Comparison of ENCODE assay signal across 33 cellular contexts in the genomic region with DNA sequence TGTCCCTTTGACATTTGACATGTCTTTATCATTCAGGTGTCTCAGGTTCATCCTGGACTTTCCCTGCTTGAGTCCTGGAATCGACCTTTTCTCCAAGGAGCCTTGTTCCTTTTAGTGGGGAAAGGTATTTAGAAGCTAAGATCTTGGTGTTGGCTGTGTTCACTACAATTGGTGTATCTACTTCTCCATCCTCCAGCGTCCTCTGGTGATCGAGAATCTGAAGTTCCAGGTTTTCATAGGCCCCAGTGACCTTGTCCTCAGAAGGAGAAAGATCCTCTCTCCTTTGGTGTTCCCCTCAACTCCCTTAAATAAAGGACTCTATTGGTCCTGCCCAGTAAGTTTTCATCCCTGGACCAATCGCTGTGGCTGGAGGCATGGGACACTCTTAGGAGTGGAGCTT. TPM values are rescaled to one million over a fixed set of nuclear protein-coding genes. Genes with fewer than 3 reads are reported as not detected.
"Had no signal": no experiment of that assay in that cellular context is flagged by ENCODE, and none has a peak within 500 bp of the region (broad histone marks: within the 10 kb centered on the region; RNA-seq: fewer than 3 reads in every experiment).

No MANE protein-coding gene starts in this region.

- H3K27ac ChIP-seq: ascending aorta, cardiac muscle cell, esophagus squamous epithelium, left lung, lower lobe of right lung, parathyroid adenoma, tibial nerve had no signal

- DNase-seq: activated CD4-positive, alpha-beta memory T cell treated with anti-CD3 and anti-CD28 coated beads, Interleukin-2, amount 10 ng/mL, durations not matched to agents 7 days and 5 days; activated CD4-positive, alpha-beta T cell treated with anti-CD3 and anti-CD28 coated beads for 1 hour; activated CD4-positive, alpha-beta T cell treated with anti-CD3 and anti-CD28 coated beads, Interleukin-2, amount 10 ng/mL, durations not matched to agents 7 days and 5 days; activated CD8-positive, alpha-beta memory T cell treated with anti-CD3 and anti-CD28 coated beads, Interleukin-2, amount 50 U/mL, for 48 hours; activated gamma-delta T cell; activated naive CD4-positive, alpha-beta T cell treated with anti-CD3 and anti-CD28 coated beads, Interleukin-2, amount 10 ng/mL, durations not matched to agents 7 days and 5 days; activated naive CD8-positive, alpha-beta T cell treated with anti-CD3 and anti-CD28 coated beads, Interleukin-2, amount 10 ng/mL, durations not matched to agents 7 days and 5 days; activated T-cell treated with anti-CD3 and anti-CD28 coated beads, Interleukin-2, amount 50 U/mL, for 24 hours; esophagus squamous epithelium; foreskin melanocyte; left lung; lower lobe of right lung; mesenchymal stem cell; naive thymus-derived CD8-positive, alpha-beta T cell; nucleus accumbens; right cardiac atrium; stimulated activated CD4-positive, alpha-beta T cell treated with anti-CD3 and anti-CD28 coated beads, Interleukin-2, amount 100 ng/mL, for 48 hours; stimulated activated naive CD4-positive, alpha-beta T cell treated with Interleukin-2 at 50 U/mL for 16 hours had no signal

- H3K36me3 Mint-ChIP-seq: activated naive CD4-positive, alpha-beta T cell treated with anti-CD3 and anti-CD28 coated beads, Interleukin-2, amount 10 ng/mL, durations not matched to agents 7 days and 5 days; activated naive CD8-positive, alpha-beta T cell treated with anti-CD3 and anti-CD28 coated beads, Interleukin-2, amount 10 ng/mL, durations not matched to agents 7 days and 5 days; naive thymus-derived CD8-positive, alpha-beta T cell; WTC11 had no signal

- FAIRE-seq: islet of Langerhans had no signal

- H3K36me3 ChIP-seq: cardiac muscle cell, esophagus squamous epithelium, left lung, lower lobe of right lung had no signal

- H3K9ac ChIP-seq: parathyroid adenoma had no signal

- H3K4me3 Mint-ChIP-seq: activated CD4-positive, alpha-beta memory T cell treated with anti-CD3 and anti-CD28 coated beads, Interleukin-2, amount 10 ng/mL, durations not matched to agents 7 days and 5 days; activated CD4-positive, alpha-beta T cell treated with anti-CD3 and anti-CD28 coated beads, Interleukin-2, amount 10 ng/mL, durations not matched to agents 7 days and 5 days; activated naive CD4-positive, alpha-beta T cell treated with anti-CD3 and anti-CD28 coated beads, Interleukin-2, amount 10 ng/mL, durations not matched to agents 7 days and 5 days; activated naive CD8-positive, alpha-beta T cell treated with anti-CD3 and anti-CD28 coated beads, Interleukin-2, amount 10 ng/mL, durations not matched to agents 7 days and 5 days; activated T-cell treated with anti-CD3 and anti-CD28 coated beads, Interleukin-2, amount 50 U/mL, for 24 hours; brain; dendritic cell treated with granulocyte-macrophage colony-stimulating factor and Interleukin-4, amounts not matched to agents 40 ng/mL and 50 ng/mL, for 4 days; naive thymus-derived CD8-positive, alpha-beta T cell; neural crest cell; T-helper 2 cell treated with Interferon-gamma antibody and Interleukin-4, amounts not matched to agents 5 μg/mL and 100 μg/mL, for 36 hours; WTC11 had no signal

- H3K9me3 ChIP-seq: ascending aorta had no signal

- H3K4me1 Mint-ChIP-seq: activated CD4-positive, alpha-beta memory T cell treated with anti-CD3 and anti-CD28 coated beads, Interleukin-2, amount 10 ng/mL, durations not matched to agents 7 days and 5 days; activated CD4-positive, alpha-beta T cell treated with anti-CD3 and anti-CD28 coated beads, Interleukin-2, amount 10 ng/mL, durations not matched to agents 7 days and 5 days; activated naive CD4-positive, alpha-beta T cell treated with anti-CD3 and anti-CD28 coated beads, Interleukin-2, amount 10 ng/mL, durations not matched to agents 7 days and 5 days; activated naive CD8-positive, alpha-beta T cell treated with anti-CD3 and anti-CD28 coated beads, Interleukin-2, amount 10 ng/mL, durations not matched to agents 7 days and 5 days; brain; naive thymus-derived CD8-positive, alpha-beta T cell; neural crest cell; WTC11 had no signal

- H3K9me3 Mint-ChIP-seq: activated CD4-positive, alpha-beta memory T cell treated with anti-CD3 and anti-CD28 coated beads, Interleukin-2, amount 10 ng/mL, durations not matched to agents 7 days and 5 days; activated naive CD4-positive, alpha-beta T cell treated with anti-CD3 and anti-CD28 coated beads, Interleukin-2, amount 10 ng/mL, durations not matched to agents 7 days and 5 days; activated naive CD8-positive, alpha-beta T cell treated with anti-CD3 and anti-CD28 coated beads, Interleukin-2, amount 10 ng/mL, durations not matched to agents 7 days and 5 days had no signal

- H3K27me3 ChIP-seq: ascending aorta, cardiac muscle cell, esophagus squamous epithelium, left lung, tibial nerve had no signal

- H3K27me3 Mint-ChIP-seq: activated CD4-positive, alpha-beta T cell treated with anti-CD3 and anti-CD28 coated beads, Interleukin-2, amount 10 ng/mL, durations not matched to agents 7 days and 5 days; dendritic cell treated with granulocyte-macrophage colony-stimulating factor and Interleukin-4, amounts not matched to agents 40 ng/mL and 50 ng/mL, for 4 days had no signal

- H3K27ac Mint-ChIP-seq: activated CD4-positive, alpha-beta memory T cell treated with anti-CD3 and anti-CD28 coated beads, Interleukin-2, amount 10 ng/mL, durations not matched to agents 7 days and 5 days; activated CD4-positive, alpha-beta T cell treated with anti-CD3 and anti-CD28 coated beads, Interleukin-2, amount 10 ng/mL, durations not matched to agents 7 days and 5 days; activated naive CD4-positive, alpha-beta T cell treated with anti-CD3 and anti-CD28 coated beads, Interleukin-2, amount 10 ng/mL, durations not matched to agents 7 days and 5 days; activated T-cell treated with anti-CD3 and anti-CD28 coated beads, Interleukin-2, amount 50 U/mL, for 24 hours; brain; dendritic cell treated with granulocyte-macrophage colony-stimulating factor and Interleukin-4, amounts not matched to agents 40 ng/mL and 50 ng/mL, for 4 days; naive thymus-derived CD8-positive, alpha-beta T cell; T-helper 2 cell treated with Interferon-gamma antibody and Interleukin-4, amounts not matched to agents 5 μg/mL and 100 μg/mL, for 36 hours; WTC11 had no signal

- H2AFZ ChIP-seq: parathyroid adenoma had no signal

- H3K4me3 ChIP-seq: ascending aorta, cardiac muscle cell, esophagus squamous epithelium, left lung, lower lobe of right lung, tibial nerve had no signal

- ATAC-seq: left lung; naive thymus-derived CD8-positive, alpha-beta T cell; right cardiac atrium; WTC11 had no signal

- H3K4me1 ChIP-seq: ascending aorta, esophagus squamous epithelium, left lung, lower lobe of right lung, parathyroid adenoma, tibial nerve had no signal

- H3K79me2 ChIP-seq: parathyroid adenoma had no signal

RNA-seq across cellular contexts. Expression of a gene that starts 22.1 kb away (rescaled TPM):
- total RNA-seq: glomerular endothelial cell, neural crest cell, pulmonary artery endothelial cell had no signal
- polyA plus RNA-seq: naive thymus-derived CD8-positive, alpha-beta T cell had no signal

RNA-seq across cellular contexts. Expression of a gene that starts 40.4 kb away (rescaled TPM):
- total RNA-seq: activated CD4-positive, alpha-beta memory T cell treated with anti-CD3 and anti-CD28 coated beads, Interleukin-2, amount 10 ng/mL, durations not matched to agents 7 days and 5 days; activated CD4-positive, alpha-beta T cell treated with anti-CD3 and anti-CD28 coated beads, Interleukin-2, amount 10 ng/mL, durations not matched to agents 7 days and 5 days; activated naive CD8-positive, alpha-beta T cell treated with anti-CD3 and anti-CD28 coated beads, Interleukin-2, amount 10 ng/mL, durations not matched to agents 7 days and 5 days; ascending aorta; glomerular endothelial cell; left lung; lower lobe of right lung; naive thymus-derived CD8-positive, alpha-beta T cell; neural crest cell; pulmonary artery endothelial cell; skeletal muscle tissue; temporal lobe; tibial nerve; ureter had no signal
- polyA plus RNA-seq: naive thymus-derived CD8-positive, alpha-beta T cell had no signal
